1 cellular context compared by ENCODE assay signal in genomic region chr9:119026120-119026519, GRCh38.
TF ChIP-seq lines count a peak whose summit lies in the region.

No MANE protein-coding gene starts in this region.

TF ChIP-seq in SK-N-SH treated with all-trans-retinoic acid at 6 μM for 48 hours, 23 proteins besides CTCF, POLR2A, EP300 and RAD21 (continued from another document):
- TF ChIP-seq PATZ1 (CRISPR knock-in tag; IDR thresholded peaks at IDR 0.05; ENCODE audit: borderline replicate concordance) (no peak), ZFP30 (CRISPR knock-in tag; IDR thresholded peaks at IDR 0.05) (no peak), ZFP3 (CRISPR knock-in tag; IDR thresholded peaks at IDR 0.05) (no peak), TSHZ2 (CRISPR knock-in tag; IDR thresholded peaks at IDR 0.05) (no peak), ARNTL (CRISPR knock-in tag; IDR thresholded peaks at IDR 0.05; ENCODE audit: borderline replicate concordance, low read depth) (no peak), BACH2 (CRISPR knock-in tag; IDR thresholded peaks at IDR 0.05; ENCODE audit: borderline replicate concordance) (no peak), SNAI2 (CRISPR knock-in tag; IDR thresholded peaks at IDR 0.05) (no peak), TCF4 (CRISPR knock-in tag; IDR thresholded peaks at IDR 0.05; ENCODE audit: borderline replicate concordance) (no peak), ZNF565 (CRISPR knock-in tag; conservative IDR thresholded peaks at IDR 0.05; ENCODE audit: low read depth) (no peak), GLIS3 (CRISPR knock-in tag; IDR thresholded peaks at IDR 0.05) (no peak), ESRRG (CRISPR knock-in tag; IDR thresholded peaks at IDR 0.05) (no peak)
